ENCODE assay signal across 1 cellular context in genomic region chr12:127147724-127148123, GRCh38.
TF ChIP-seq lines count a peak whose summit lies in the region.

No MANE protein-coding gene starts in this region.

TF ChIP-seq in WTC11, 78 proteins besides CTCF, POLR2A, EP300 and RAD21 (continued from another document):
- TF ChIP-seq ZNF416 (CRISPR knock-in tag; IDR thresholded peaks at IDR 0.05) (no peak), CBFB (CRISPR knock-in tag; IDR thresholded peaks at IDR 0.05; ENCODE audit: low read depth) (no peak), NR2C2 (CRISPR knock-in tag; IDR thresholded peaks at IDR 0.05) (no peak), IRF1 (CRISPR knock-in tag; IDR thresholded peaks at IDR 0.05) (no peak), GRHL2 (CRISPR knock-in tag; IDR thresholded peaks at IDR 0.05; ENCODE audit: insufficient replicate concordance, severe bottlenecking) (no peak)
- TF ChIP-seq, protein P1, sequence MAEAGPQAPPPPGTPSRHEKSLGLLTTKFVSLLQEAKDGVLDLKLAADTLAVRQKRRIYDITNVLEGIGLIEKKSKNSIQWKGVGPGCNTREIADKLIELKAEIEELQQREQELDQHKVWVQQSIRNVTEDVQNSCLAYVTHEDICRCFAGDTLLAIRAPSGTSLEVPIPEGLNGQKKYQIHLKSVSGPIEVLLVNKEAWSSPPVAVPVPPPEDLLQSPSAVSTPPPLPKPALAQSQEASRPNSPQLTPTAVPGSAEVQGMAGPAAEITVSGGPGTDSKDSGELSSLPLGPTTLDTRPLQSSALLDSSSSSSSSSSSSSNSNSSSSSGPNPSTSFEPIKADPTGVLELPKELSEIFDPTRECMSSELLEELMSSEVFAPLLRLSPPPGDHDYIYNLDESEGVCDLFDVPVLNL (CRISPR knock-in tag; IDR thresholded peaks at IDR 0.05; ENCODE audit: borderline replicate concordance, low read depth), result no peak
